In genomic region chr17:82177761-82178498, GRCh38 we compare ENCODE assay signal across 27 cellular contexts.
"Had no signal": no experiment of that assay in that cellular context is flagged by ENCODE, and none has a peak within 500 bp of the region (broad histone marks: within the 10 kb centered on the region; RNA-seq: fewer than 3 reads in every experiment).

No MANE protein-coding gene starts in this region.

- FAIRE-seq: frontal cortex had no signal

- H3K36me3 Mint-ChIP-seq: activated naive CD4-positive, alpha-beta T cell treated with anti-CD3 and anti-CD28 coated beads, Interleukin-2, amount 10 ng/mL, durations not matched to agents 7 days and 5 days had no signal

- ATAC-seq: activated CD4-positive, CD25-positive, alpha-beta regulatory T cell treated with anti-CD3 and anti-CD28 coated beads, Interleukin-2, amount 50 U/mL, for 24 hours; naive thymus-derived CD4-positive, alpha-beta T cell; T-helper 17 cell had no signal

- H3K27me3 ChIP-seq: brain microvascular endothelial cell, esophagus muscularis mucosa, uterus had no signal

- H3K27me3 Mint-ChIP-seq: activated CD4-positive, alpha-beta memory T cell treated with anti-CD3 and anti-CD28 coated beads for 36 hours; activated CD4-positive, alpha-beta T cell treated with anti-CD3 and anti-CD28 coated beads, Interleukin-2, amount 10 ng/mL, durations not matched to agents 24 days and 14 days; activated naive CD4-positive, alpha-beta T cell treated with anti-CD3 and anti-CD28 coated beads, Interleukin-2, amount 10 ng/mL, durations not matched to agents 7 days and 5 days; activated naive CD8-positive, alpha-beta T cell treated with anti-CD3 and anti-CD28 coated beads, Interleukin-2, amount 10 ng/mL, durations not matched to agents 7 days and 5 days; naive thymus-derived CD4-positive, alpha-beta T cell; stimulated activated naive CD8-positive, alpha-beta T cell treated with anti-CD3 and anti-CD28 coated beads, Interleukin-15, Interleukin-2, amounts not matched to agents 100 ng/mL and 50 ng/mL, for 24 hours; T-helper 17 cell; type B pancreatic cell had no signal

- DNase-seq: activated CD4-positive, alpha-beta memory T cell treated with anti-CD3 and anti-CD28 coated beads for 36 hours; activated CD4-positive, alpha-beta T cell treated with anti-CD3 and anti-CD28 coated beads, Interleukin-2, amount 10 ng/mL, durations not matched to agents 24 days and 14 days; activated CD8-positive, alpha-beta memory T cell treated with anti-CD3 and anti-CD28 coated beads, Interleukin-2, amount 50 U/mL, for 4 hours; activated effector memory CD4-positive, alpha-beta T cell treated with anti-CD3 and anti-CD28 coated beads, Interleukin-2, amount 50 U/mL, for 16 hours; activated naive CD4-positive, alpha-beta T cell treated with anti-CD3 and anti-CD28 coated beads, Interleukin-2, amount 10 ng/mL, durations not matched to agents 7 days and 5 days; activated naive CD8-positive, alpha-beta T cell treated with anti-CD3 and anti-CD28 coated beads, Interleukin-2, amount 10 ng/mL, durations not matched to agents 7 days and 5 days; activated T-cell treated with anti-CD3 and anti-CD28 coated beads, Interleukin-2, amount 50 U/mL, for 1 hour; amniotic stem cell; brain microvascular endothelial cell; caudate nucleus; midbrain; naive thymus-derived CD4-positive, alpha-beta T cell; occipital lobe; stimulated activated CD4-positive, alpha-beta T cell treated with anti-CD3 and anti-CD28 coated beads, Interleukin-12 subunit alpha, Interleukin-12 subunit beta, amount 100 ng/mL, for 4 hours; stimulated activated CD4-positive, alpha-beta T cell treated with anti-CD3 and anti-CD28 coated beads, Interleukin-4, amount 100 ng/mL, for 1 hour; T-helper 17 cell; T1000; WERI-Rb-1 had no signal

- H3K27ac ChIP-seq: brain microvascular endothelial cell, esophagus muscularis mucosa, skin epidermis, thoracic aorta, WERI-Rb-1 had no signal

- H3K36me3 ChIP-seq: uterus had no signal

- H3K4me3 Mint-ChIP-seq: activated CD4-positive, alpha-beta memory T cell treated with anti-CD3 and anti-CD28 coated beads for 36 hours; activated CD4-positive, alpha-beta T cell treated with anti-CD3 and anti-CD28 coated beads, Interleukin-2, amount 10 ng/mL, durations not matched to agents 24 days and 14 days; activated naive CD4-positive, alpha-beta T cell treated with anti-CD3 and anti-CD28 coated beads, Interleukin-2, amount 10 ng/mL, durations not matched to agents 7 days and 5 days; activated naive CD8-positive, alpha-beta T cell treated with anti-CD3 and anti-CD28 coated beads, Interleukin-2, amount 10 ng/mL, durations not matched to agents 7 days and 5 days; activated T-helper 1 cell treated with anti-CD3 and anti-CD28 coated beads, Interleukin-12 subunit alpha, Interleukin-12 subunit beta, Interleukin-2, Interleukin-4 antibody, amounts not matched to agents 30 ng/mL and 10 ng/mL and 1 ng/mL, durations not matched to agents 14 hours and 24 hours and 36 hours; naive thymus-derived CD4-positive, alpha-beta T cell; stimulated activated naive CD8-positive, alpha-beta T cell treated with anti-CD3 and anti-CD28 coated beads, Interleukin-15, Interleukin-2, amounts not matched to agents 100 ng/mL and 50 ng/mL, for 24 hours; T-helper 17 cell; type B pancreatic cell had no signal

- H3K9me3 Mint-ChIP-seq: activated CD4-positive, alpha-beta memory T cell treated with anti-CD3 and anti-CD28 coated beads for 36 hours; activated CD4-positive, alpha-beta T cell treated with anti-CD3 and anti-CD28 coated beads, Interleukin-2, amount 10 ng/mL, durations not matched to agents 24 days and 14 days; activated naive CD4-positive, alpha-beta T cell treated with anti-CD3 and anti-CD28 coated beads, Interleukin-2, amount 10 ng/mL, durations not matched to agents 7 days and 5 days; activated naive CD8-positive, alpha-beta T cell treated with anti-CD3 and anti-CD28 coated beads, Interleukin-2, amount 10 ng/mL, durations not matched to agents 7 days and 5 days; activated T-helper 1 cell treated with anti-CD3 and anti-CD28 coated beads, Interleukin-12 subunit alpha, Interleukin-12 subunit beta, Interleukin-2, Interleukin-4 antibody, amounts not matched to agents 30 ng/mL and 10 ng/mL and 1 ng/mL, durations not matched to agents 14 hours and 24 hours and 36 hours; naive thymus-derived CD4-positive, alpha-beta T cell; stimulated activated naive CD8-positive, alpha-beta T cell treated with anti-CD3 and anti-CD28 coated beads, Interleukin-15, Interleukin-2, amounts not matched to agents 100 ng/mL and 50 ng/mL, for 24 hours; type B pancreatic cell had no signal

- H3K4me1 ChIP-seq: esophagus muscularis mucosa had no signal

- H3K4me3 ChIP-seq: esophagus muscularis mucosa, skin epidermis, thoracic aorta, uterus had no signal

- H3K4me1 Mint-ChIP-seq: activated CD4-positive, alpha-beta T cell treated with anti-CD3 and anti-CD28 coated beads, Interleukin-2, amount 10 ng/mL, durations not matched to agents 24 days and 14 days; activated naive CD4-positive, alpha-beta T cell treated with anti-CD3 and anti-CD28 coated beads, Interleukin-2, amount 10 ng/mL, durations not matched to agents 7 days and 5 days; activated naive CD8-positive, alpha-beta T cell treated with anti-CD3 and anti-CD28 coated beads, Interleukin-2, amount 10 ng/mL, durations not matched to agents 7 days and 5 days had no signal

- H3K9me3 ChIP-seq: esophagus muscularis mucosa, thoracic aorta, uterus had no signal

- H3K27ac Mint-ChIP-seq: activated CD4-positive, alpha-beta memory T cell treated with anti-CD3 and anti-CD28 coated beads for 36 hours; activated CD4-positive, alpha-beta T cell treated with anti-CD3 and anti-CD28 coated beads, Interleukin-2, amount 10 ng/mL, durations not matched to agents 24 days and 14 days; activated naive CD4-positive, alpha-beta T cell treated with anti-CD3 and anti-CD28 coated beads, Interleukin-2, amount 10 ng/mL, durations not matched to agents 7 days and 5 days; activated naive CD8-positive, alpha-beta T cell treated with anti-CD3 and anti-CD28 coated beads, Interleukin-2, amount 10 ng/mL, durations not matched to agents 7 days and 5 days; activated T-helper 1 cell treated with anti-CD3 and anti-CD28 coated beads, Interleukin-12 subunit alpha, Interleukin-12 subunit beta, Interleukin-2, Interleukin-4 antibody, amounts not matched to agents 30 ng/mL and 10 ng/mL and 1 ng/mL, durations not matched to agents 14 hours and 24 hours and 36 hours; stimulated activated naive CD8-positive, alpha-beta T cell treated with anti-CD3 and anti-CD28 coated beads, Interleukin-15, Interleukin-2, amounts not matched to agents 100 ng/mL and 50 ng/mL, for 24 hours; type B pancreatic cell had no signal
